Comparison of ENCODE assay signal across 21 cellular contexts in the genomic region with DNA sequence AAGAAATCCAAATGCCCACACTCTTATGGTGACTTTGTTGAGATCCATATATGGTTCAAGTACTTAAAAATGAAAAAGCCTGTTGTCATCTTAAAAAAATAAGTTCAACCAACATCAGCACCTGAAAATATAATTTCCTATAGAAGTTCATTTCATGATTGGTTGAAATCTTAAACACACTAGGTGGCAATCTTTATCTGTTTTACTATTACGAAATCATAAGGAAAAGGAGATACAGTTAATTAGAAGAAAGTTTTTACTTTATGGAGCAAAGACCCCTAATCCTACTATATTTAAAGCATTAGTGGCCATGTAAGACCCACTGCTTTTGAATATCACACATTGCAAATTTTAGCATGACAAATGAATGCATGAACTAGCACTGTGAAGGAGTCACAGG.
DNase-seq lines count a peak whose midpoint lies in the region; ATAC-seq, FAIRE-seq and TF ChIP-seq lines count a peak whose summit lies in the region.
"Had no signal": no experiment of that assay in that cellular context is flagged by ENCODE, and none has a peak within 500 bp of the region (broad histone marks: within the 10 kb centered on the region; RNA-seq: fewer than 3 reads in every experiment).

No MANE protein-coding gene starts in this region.

- intact Hi-C loops in MCF 10A (cut with micrococcal nuclease), result loop anchor here (10.0 kb wide), 1 partner anchor 546 kb away; no protein-coding TSS in a partner anchor
- intact Hi-C loops in breast epithelium (cut with DNase I; ENCODE audit: low total_unique reads), result loop anchor here (10.0 kb wide), 1 partner anchor 186 kb away; no protein-coding TSS in a partner anchor
- intact Hi-C loops in posterior cingulate gyrus (cut with DNase I), result no loop called here
- intact Hi-C loops in thyroid gland (cut with DNase I), result no loop called here

- POLR2A ChIA-PET in MCF 10A (lab: Yijun Ruan, JAX), result no interaction called here

- TF ChIP-seq CTCF in MCF 10A (IDR thresholded peaks at IDR 0.05; ENCODE audit: unreplicated experiment), result no peak
- no peak for TF ChIP-seq CTCF in breast epithelium (IDR thresholded peaks at IDR 0.05)
- peak; percentile 12; the same call in 1 of the 2 replicates for TF ChIP-seq CTCF in VCaP (conservative IDR thresholded peaks at IDR 0.05)
- no peak for TF ChIP-seq CTCF in thyroid gland (IDR thresholded peaks at IDR 0.05)

- H3K27ac ChIP-seq in breast epithelium (no peak overlapping the region), VCaP (no peak overlapping the region), thyroid gland (no peak overlapping the region), small intestine (ENCODE audit: low read depth in 1 of 2, low read length in 1 of 2) (no peak overlapping the region)
- H3K27ac ChIP-seq: BLaER1 had no signal

- peaks cover 17% of the 10 kb centered on the region for H3K4me1 Mint-ChIP-seq in MCF 10A (ENCODE audit: insufficient read depth, unreplicated experiment)
- no peaks in the 10 kb centered on the region for H3K4me1 Mint-ChIP-seq in memory B cell
- H3K4me1 Mint-ChIP-seq in stimulated activated effector memory CD8-positive, alpha-beta T cell treated with anti-CD3 and anti-CD28 coated beads, Interleukin-12 subunit alpha, Interleukin-12 subunit beta, amount 100 ng/mL, for 72 hours, result no peaks in the 10 kb centered on the region

- H3K4me1 ChIP-seq in breast epithelium (no peaks in the 10 kb centered on the region), thyroid gland (no peaks in the 10 kb centered on the region), small intestine (ENCODE audit: control insufficient read depth in 2 of 2, insufficient read depth in 1 of 2, low read depth in 1 of 2, low read length in 1 of 2) (peaks cover 0 to 4% of the 10 kb centered on the region in 2 donors)
- H3K4me1 ChIP-seq: BLaER1 had no signal

- TF ChIP-seq POLR2A in breast epithelium (IDR thresholded peaks at IDR 0.05) (no peak), thyroid gland (IDR thresholded peaks at IDR 0.05) (no peak)

- BruUV-seq in MCF 10A (replicated peaks; lab: Mats Ljungman, UMichigan), result no TSS peak

- CTCF ChIA-PET in MCF 10A (lab: Yijun Ruan, JAX), result no interaction called here

- no peaks in the 10 kb centered on the region for H3K9me3 Mint-ChIP-seq in MCF 10A (ENCODE audit: unreplicated experiment)
- H3K9me3 Mint-ChIP-seq in memory B cell, result no peaks in the 10 kb centered on the region
- no peaks in the 10 kb centered on the region for H3K9me3 Mint-ChIP-seq in stimulated activated effector memory CD8-positive, alpha-beta T cell treated with anti-CD3 and anti-CD28 coated beads, Interleukin-12 subunit alpha, Interleukin-12 subunit beta, amount 100 ng/mL, for 72 hours
- H3K9me3 Mint-ChIP-seq: CD8-positive, alpha-beta T cell had no signal

- H3K27ac Mint-ChIP-seq in MCF 10A (ENCODE audit: low read depth, unreplicated experiment) (peak overlapping the region; percentile 86), memory B cell (peak overlapping the region; percentile 9)
- H3K27ac Mint-ChIP-seq in stimulated activated effector memory CD8-positive, alpha-beta T cell treated with anti-CD3 and anti-CD28 coated beads, Interleukin-12 subunit alpha, Interleukin-12 subunit beta, amount 100 ng/mL, for 72 hours, result peak overlapping the region; percentile 15
- H3K27ac Mint-ChIP-seq: CD8-positive, alpha-beta T cell had no signal

- ATAC-seq in memory B cell (ENCODE audit: low read depth), result no peak
- no peak for ATAC-seq in stimulated activated effector memory CD8-positive, alpha-beta T cell treated with anti-CD3 and anti-CD28 coated beads, Interleukin-12 subunit alpha, Interleukin-12 subunit beta, amount 100 ng/mL, for 72 hours
- ATAC-seq: CD8-positive, alpha-beta T cell had no signal

- DNase-seq in MCF 10A (ENCODE audit: unreplicated experiment) (no peak), breast epithelium (ENCODE audit: low spot score in 2 of 2) (no peak), memory B cell (ENCODE audit: low spot score in 2 of 2) (no peak), posterior cingulate gyrus (no peak), thyroid gland (no peak), small intestine (no peak)
- DNase-seq in stimulated activated effector memory CD8-positive, alpha-beta T cell treated with anti-CD3 and anti-CD28 coated beads, Interleukin-12 subunit alpha, Interleukin-12 subunit beta, amount 100 ng/mL, for 72 hours (ENCODE audit: low spot score in 2 of 2), result no peak
- DNase-seq: CD8-positive, alpha-beta T cell; DMS53; EL; GOT3; KBM-7; NCI-H1417; NCI-H187; NCI-H2227 treated with DMSO at 0.1 percent for 48 hours; NCI-H510A treated with DMSO at 0.1 percent for 48 hours; NCI-H82; SHP77 had no signal

- H3K4me3 Mint-ChIP-seq in MCF 10A (ENCODE audit: unreplicated experiment) (no peak overlapping the region), memory B cell (no peak overlapping the region)
- H3K4me3 Mint-ChIP-seq in stimulated activated effector memory CD8-positive, alpha-beta T cell treated with anti-CD3 and anti-CD28 coated beads, Interleukin-12 subunit alpha, Interleukin-12 subunit beta, amount 100 ng/mL, for 72 hours, result no peak overlapping the region
- H3K4me3 Mint-ChIP-seq: CD8-positive, alpha-beta T cell had no signal

- 84 to 91% methylated on average over 1 of the region's 1 CpG for WGBS in thyroid gland, 2 donors
- 62 to 77% (median 75%) methylated on average over 1 of the region's 1 CpG for WGBS in small intestine, 3 donors

- H3K36me3 ChIP-seq in breast epithelium (no peaks in the 10 kb centered on the region), thyroid gland (no peaks in the 10 kb centered on the region), small intestine (ENCODE audit: control insufficient read depth in 2 of 2, insufficient read depth in 2 of 2, low read length in 2 of 2) (no peaks in the 10 kb centered on the region)
- H3K36me3 ChIP-seq: BLaER1 had no signal

- no peaks in the 10 kb centered on the region for H3K27me3 ChIP-seq in breast epithelium
- no peaks in the 10 kb centered on the region for H3K27me3 ChIP-seq in thyroid gland
- no peaks in the 10 kb centered on the region for H3K27me3 ChIP-seq in small intestine (ENCODE audit: control insufficient read depth in 2 of 2, insufficient read depth in 2 of 2, low read length in 2 of 2)
- H3K27me3 ChIP-seq: BLaER1 had no signal

- H3K27me3 Mint-ChIP-seq in MCF 10A (ENCODE audit: insufficient read depth, unreplicated experiment) (no peaks in the 10 kb centered on the region), memory B cell (no peaks in the 10 kb centered on the region)

- no peaks in the 10 kb centered on the region for H3K9me3 ChIP-seq in breast epithelium
- H3K9me3 ChIP-seq in thyroid gland, result no peaks in the 10 kb centered on the region
- H3K9me3 ChIP-seq in small intestine (ENCODE audit: control insufficient read depth, low read depth), result no peaks in the 10 kb centered on the region
- H3K9me3 ChIP-seq: BLaER1 had no signal

- no peak overlapping the region for H3K4me3 ChIP-seq in breast epithelium
- H3K4me3 ChIP-seq in thyroid gland (replicated peaks in 1 of 3), result no peak overlapping the region
- H3K4me3 ChIP-seq in small intestine (ENCODE audit: low read depth in 1 of 2, low read length in 2 of 2), result no peak overlapping the region
- H3K4me3 ChIP-seq: BLaER1 had no signal

- H3K36me3 Mint-ChIP-seq in MCF 10A (ENCODE audit: insufficient read depth, unreplicated experiment) (peaks cover 16% of the 10 kb centered on the region), memory B cell (peaks cover 7% of the 10 kb centered on the region)
- H3K36me3 Mint-ChIP-seq in stimulated activated effector memory CD8-positive, alpha-beta T cell treated with anti-CD3 and anti-CD28 coated beads, Interleukin-12 subunit alpha, Interleukin-12 subunit beta, amount 100 ng/mL, for 72 hours, result no peaks in the 10 kb centered on the region
- H3K36me3 Mint-ChIP-seq: CD8-positive, alpha-beta T cell had no signal

- FAIRE-seq in small intestine (lab: Jason Lieb, UNC), result no peak
- FAIRE-seq: GM12892 had no signal

Comparison
In these comparisons a context has a peak if more than half of its experiments do, and no peak if none do; other contexts are left out.
1. H3K27ac Mint-ChIP-seq: peak in every context shown above with its lines; median percentile 86 in MCF 10A; 15 in stimulated activated effector memory CD8-positive, alpha-beta T cell treated with anti-CD3 and anti-CD28 coated beads, Interleukin-12 subunit alpha, Interleukin-12 subunit beta, amount 100 ng/mL, for 72 hours; 9 in memory B cell.
2. intact Hi-C loops: an anchor here in MCF 10A (10.0 kb wide) and breast epithelium (10.0 kb wide); none called in posterior cingulate gyrus and thyroid gland.